Comparison of ENCODE assay signal across 8 cellular contexts in the genomic region with DNA sequence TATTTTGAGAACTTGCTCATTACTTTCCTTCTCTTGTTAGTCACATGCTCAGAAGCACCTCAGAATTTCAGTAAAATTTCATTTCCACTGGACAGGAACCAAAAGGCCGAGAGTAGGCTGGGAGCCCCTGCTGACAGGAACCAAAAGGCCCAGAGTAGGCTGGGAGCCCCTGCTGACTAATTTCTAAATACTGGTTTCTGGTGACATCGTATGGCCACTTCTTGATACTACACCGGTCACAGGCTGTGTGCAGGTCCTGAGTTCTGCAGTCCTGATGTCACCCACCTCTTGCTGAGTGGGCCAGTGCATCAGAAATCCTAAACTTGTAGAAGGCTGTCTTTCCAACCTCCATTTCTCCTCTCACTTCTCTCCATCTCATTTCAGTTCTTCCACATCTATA. TPM values are rescaled to one million over a fixed set of nuclear protein-coding genes. Genes with fewer than 3 reads are reported as not detected.
A peak's percentile ranks its signal among the peaks of the same experiment; 100 is the strongest.
DNase-seq lines count a peak whose midpoint lies in the region; ATAC-seq and TF ChIP-seq lines count a peak whose summit lies in the region.

No MANE protein-coding gene starts in this region.

- H3K9me3 ChIP-seq in CD4-positive, CD25-positive, alpha-beta regulatory T cell (ENCODE audit: control insufficient read depth in 2 of 2, low read length in 2 of 2) = no peaks in the 10 kb centered on the region
- no peaks in the 10 kb centered on the region for H3K9me3 ChIP-seq in left ventricle myocardium inferior (replicated peaks)

- no peaks in the 10 kb centered on the region for H3K36me3 ChIP-seq in CD4-positive, CD25-positive, alpha-beta regulatory T cell (ENCODE audit: control insufficient read depth, insufficient read depth, low read length)
- no peaks in the 10 kb centered on the region for H3K36me3 ChIP-seq in left ventricle myocardium inferior

- H3K4me1 Mint-ChIP-seq in CD4-positive, CD25-positive, alpha-beta regulatory T cell = no peaks in the 10 kb centered on the region
- H3K4me1 Mint-ChIP-seq in stimulated activated effector memory CD8-positive, alpha-beta T cell treated with anti-CD3 and anti-CD28 coated beads, Interleukin-12 subunit alpha, Interleukin-12 subunit beta, amount 100 ng/mL, for 72 hours = no peaks in the 10 kb centered on the region

- no peaks in the 10 kb centered on the region for H3K36me3 Mint-ChIP-seq in CD4-positive, CD25-positive, alpha-beta regulatory T cell
- H3K36me3 Mint-ChIP-seq in stimulated activated effector memory CD8-positive, alpha-beta T cell treated with anti-CD3 and anti-CD28 coated beads, Interleukin-12 subunit alpha, Interleukin-12 subunit beta, amount 100 ng/mL, for 72 hours = no peaks in the 10 kb centered on the region

- no peak overlapping the region for H3K27ac ChIP-seq in CD4-positive, CD25-positive, alpha-beta regulatory T cell (ENCODE audit: insufficient read depth, low read length, poor library complexity, severe bottlenecking)
- H3K27ac ChIP-seq in left ventricle myocardium inferior (replicated peaks) = no peak overlapping the region

- peaks cover 43% of the 10 kb centered on the region for H3K27me3 Mint-ChIP-seq in CD4-positive, CD25-positive, alpha-beta regulatory T cell

- H3K4me3 ChIP-seq in CD4-positive, CD25-positive, alpha-beta regulatory T cell (ENCODE audit: low read depth, low read length) = no peak overlapping the region
- no peak overlapping the region for H3K4me3 ChIP-seq in WI38 (ENCODE audit: low read depth, low read length)
- H3K4me3 ChIP-seq in left ventricle myocardium inferior = no peak overlapping the region

- DNase-seq in CD4-positive, CD25-positive, alpha-beta regulatory T cell = peak in 1 of 3 donors; percentile 32
- peak; percentile 80 for DNase-seq in NCI-H1694 (lab: John Stamatoyannopoulos, UW)
- no peak for DNase-seq in left ventricle myocardium inferior
- DNase-seq in stimulated activated effector memory CD8-positive, alpha-beta T cell treated with anti-CD3 and anti-CD28 coated beads, Interleukin-12 subunit alpha, Interleukin-12 subunit beta, amount 100 ng/mL, for 72 hours (ENCODE audit: low spot score in 2 of 2) = no peak
- no peak for DNase-seq in KG1 (lab: John Stamatoyannopoulos, UW)

- no peaks in the 10 kb centered on the region for H3K4me1 ChIP-seq in CD4-positive, CD25-positive, alpha-beta regulatory T cell (ENCODE audit: control insufficient read depth, insufficient read depth, low read length, poor library complexity, severe bottlenecking)
- H3K4me1 ChIP-seq in left ventricle myocardium inferior = no peaks in the 10 kb centered on the region

- H3K9me3 Mint-ChIP-seq in CD4-positive, CD25-positive, alpha-beta regulatory T cell = peaks cover 0 to 2% (median 0%) of the 10 kb centered on the region in 7 donors
- H3K9me3 Mint-ChIP-seq in stimulated activated effector memory CD8-positive, alpha-beta T cell treated with anti-CD3 and anti-CD28 coated beads, Interleukin-12 subunit alpha, Interleukin-12 subunit beta, amount 100 ng/mL, for 72 hours = no peaks in the 10 kb centered on the region

- peaks cover 19% of the 10 kb centered on the region for H3K27me3 ChIP-seq in CD4-positive, CD25-positive, alpha-beta regulatory T cell (ENCODE audit: control insufficient read depth, insufficient read depth, low read length)
- H3K27me3 ChIP-seq in left ventricle myocardium inferior (ENCODE audit: low read depth) = peaks cover 59% of the 10 kb centered on the region

- H3K27ac Mint-ChIP-seq in CD4-positive, CD25-positive, alpha-beta regulatory T cell = no peak overlapping the region
- no peak overlapping the region for H3K27ac Mint-ChIP-seq in stimulated activated effector memory CD8-positive, alpha-beta T cell treated with anti-CD3 and anti-CD28 coated beads, Interleukin-12 subunit alpha, Interleukin-12 subunit beta, amount 100 ng/mL, for 72 hours

- peak; percentile 42 for TF ChIP-seq CTCF in WI38 (IDR thresholded peaks at IDR 0.05; ENCODE audit: low read depth, low read length)
- peak; percentile 67 for TF ChIP-seq CTCF in left ventricle myocardium inferior (IDR thresholded peaks at IDR 0.05; ENCODE audit: borderline replicate concordance)

- H3K4me3 Mint-ChIP-seq in CD4-positive, CD25-positive, alpha-beta regulatory T cell = no peak overlapping the region
- H3K4me3 Mint-ChIP-seq in stimulated activated effector memory CD8-positive, alpha-beta T cell treated with anti-CD3 and anti-CD28 coated beads, Interleukin-12 subunit alpha, Interleukin-12 subunit beta, amount 100 ng/mL, for 72 hours = no peak overlapping the region

- intact Hi-C loops in left ventricle myocardium inferior (cut with micrococcal nuclease) = no loop called here

- peak; percentile 44 to 55 for ATAC-seq in CD4-positive, CD25-positive, alpha-beta regulatory T cell (ENCODE audit: low read depth in 2 of 2)
- ATAC-seq in GM18858 (IDR thresholded peaks at IDR 0.05; ENCODE audit: unreplicated experiment) = peak; percentile 95
- ATAC-seq in HG02885 (IDR thresholded peaks at IDR 0.05; ENCODE audit: poor library complexity, unreplicated experiment) = peak; percentile 96
- peak; percentile 76 for ATAC-seq in stimulated activated effector memory CD8-positive, alpha-beta T cell treated with anti-CD3 and anti-CD28 coated beads, Interleukin-12 subunit alpha, Interleukin-12 subunit beta, amount 100 ng/mL, for 72 hours

RNA-seq across cellular contexts. Expression of a gene that starts 17.7 kb away (rescaled TPM):
- not detected for total RNA-seq in CD4-positive, CD25-positive, alpha-beta regulatory T cell
- polyA plus RNA-seq in CD4-positive, CD25-positive, alpha-beta regulatory T cell = not detected
- not detected for total RNA-seq in left ventricle myocardium inferior
